In genomic region chr19:46365561-46365960, GRCh38 we compare ENCODE assay signal across 17 cellular contexts. TPM values are rescaled to one million over a fixed set of nuclear protein-coding genes. Genes with fewer than 3 reads are reported as not detected.
DNase-seq lines count a peak whose midpoint lies in the region; TF ChIP-seq lines count a peak whose summit lies in the region.
"Had no signal": no experiment of that assay in that cellular context is flagged by ENCODE, and none has a peak within 500 bp of the region (broad histone marks: within the 10 kb centered on the region; RNA-seq: fewer than 3 reads in every experiment).

No MANE protein-coding gene starts in this region.

- H3K4me3 Mint-ChIP-seq in endodermal cell (no peak overlapping the region), osteocyte (ENCODE audit: unreplicated experiment) (no peak overlapping the region)
- H3K4me3 Mint-ChIP-seq: CD8-positive, alpha-beta memory T cell had no signal

- CTCF ChIA-PET in HEK293 (lab: Yijun Ruan, JAX), result interaction anchor here (0.6 to 2.1 kb wide), 3 partner anchors 19 to 162 kb away, joined by 4 to 10 read pairs (median 5); partner anchors contain the start of gene PPP5C

- H3K9me3 ChIP-seq in HEK293 (ENCODE audit: control insufficient read depth, insufficient read depth, low read depth, low read length), result no peaks in the 10 kb centered on the region
- H3K9me3 ChIP-seq in WERI-Rb-1 (ENCODE audit: severe bottlenecking), result no peaks in the 10 kb centered on the region
- no peaks in the 10 kb centered on the region for H3K9me3 ChIP-seq in endodermal cell (ENCODE audit: control insufficient read depth, low read length)
- H3K9me3 ChIP-seq: BE2C, SK-N-SH had no signal

- DNase-seq in WERI-Rb-1 (no peak), endodermal cell (peak; percentile 33), osteocyte (ENCODE audit: extremely low spot score, unreplicated experiment) (no peak), SIG-M5 treated with dmso at 0.1 percent for 504 hours (lab: John Stamatoyannopoulos, UW; ENCODE audit: unreplicated experiment) (no peak), GM10266 (ENCODE audit: extremely low spot score) (no peak)
- DNase-seq in stimulated activated CD4-positive, alpha-beta T cell treated with anti-CD3 and anti-CD28 coated beads, Interleukin-2, amount 100 ng/mL, for 48 hours, result no peak
- DNase-seq: BE2C; CD8-positive, alpha-beta memory T cell; EL; HCEC 1CT; Karpas-422; NCI-H1417 treated with DMSO at 0.1 percent for 48 hours; NCI-H2081; NCI-H226; NCI-H526; SK-N-SH had no signal

- H3K27me3 Mint-ChIP-seq in endodermal cell (ENCODE audit: insufficient read depth), result no peaks in the 10 kb centered on the region
- no peaks in the 10 kb centered on the region for H3K27me3 Mint-ChIP-seq in osteocyte (ENCODE audit: unreplicated experiment)

- H3K9me3 Mint-ChIP-seq in endodermal cell (no peaks in the 10 kb centered on the region), osteocyte (ENCODE audit: unreplicated experiment) (no peaks in the 10 kb centered on the region)
- H3K9me3 Mint-ChIP-seq: CD8-positive, alpha-beta memory T cell had no signal

- H3K9ac ChIP-seq in endodermal cell (ENCODE audit: extremely low read depth, low read length, poor library complexity, severe bottlenecking), result no peak overlapping the region
- H3K9ac ChIP-seq: SK-N-SH had no signal

- H3K36me3 ChIP-seq in HEK293 (ENCODE audit: control insufficient read depth in 2 of 2, insufficient read depth in 1 of 2, low read length in 2 of 2) (peaks cover 46 to 55% of the 10 kb centered on the region in 2 experiments), WERI-Rb-1 (peaks cover 57% of the 10 kb centered on the region), endodermal cell (ENCODE audit: control insufficient read depth, insufficient read depth, low read length) (peaks cover 61% of the 10 kb centered on the region)

- POLR2A ChIA-PET in HEK293 (lab: Yijun Ruan, JAX), result no interaction called here

- H3K4me1 Mint-ChIP-seq in endodermal cell (no peaks in the 10 kb centered on the region), osteocyte (ENCODE audit: unreplicated experiment) (peaks cover 20% of the 10 kb centered on the region)

- 0 out of 2 replicates have a peak, but pooled peaks cover 3% of the 10 kb centered on the region for H3K4me1 ChIP-seq in HEK293 (ENCODE audit: control insufficient read depth, insufficient read depth, low read length)
- no peaks in the 10 kb centered on the region for H3K4me1 ChIP-seq in endodermal cell (ENCODE audit: control insufficient read depth, insufficient read depth, low read length)
- H3K4me1 ChIP-seq: BE2C had no signal

- 83 to 86% methylated on average over 1 to 3 of the region's 4 CpGs for WGBS in endodermal cell (ENCODE audit: insufficient coverage in 1 of 2, insufficient read length in 1 of 2), 2 experiments

- H3K27ac ChIP-seq in HEK293 (ENCODE audit: extremely low read depth, low read depth, low read length) (no peak overlapping the region), WERI-Rb-1 (peak overlapping the region; percentile 14; the same call in 1 of the 2 replicates), endodermal cell (ENCODE audit: low read depth, low read length) (no peak overlapping the region)

- TF ChIP-seq CTCF in HEK293 (tag by site-specific recombination; IDR thresholded peaks at IDR 0.05) (no peak), WERI-Rb-1 (IDR thresholded peaks at IDR 0.05; ENCODE audit: low read depth, low read length) (no peak), endodermal cell (conservative IDR thresholded peaks at IDR 0.05) (no peak), osteocyte (IDR thresholded peaks at IDR 0.05) (no peak), GM10266 (IDR thresholded peaks at IDR 0.05; ENCODE audit: control insufficient read depth, insufficient read depth, low read depth, missing control alignments) (no peak)

- H3K27ac Mint-ChIP-seq in endodermal cell (no peak overlapping the region), osteocyte (ENCODE audit: unreplicated experiment) (peak overlapping the region; percentile 61)

- H3K36me3 Mint-ChIP-seq in endodermal cell (ENCODE audit: low read depth) (peaks cover 38% of the 10 kb centered on the region), osteocyte (ENCODE audit: unreplicated experiment) (peaks cover 14% of the 10 kb centered on the region)

- no peaks in the 10 kb centered on the region for H3K27me3 ChIP-seq in WERI-Rb-1 (ENCODE audit: insufficient read depth, low read depth, severe bottlenecking)
- H3K27me3 ChIP-seq in endodermal cell (ENCODE audit: control insufficient read depth, insufficient read depth, low read length, poor library complexity, severe bottlenecking), result no peaks in the 10 kb centered on the region
- H3K27me3 ChIP-seq: BE2C had no signal

- H3K4me3 ChIP-seq in HEK293 (ENCODE audit: low read depth, low read length) (no peak overlapping the region), WERI-Rb-1 (ENCODE audit: low read depth, low read length) (no peak overlapping the region), endodermal cell (ENCODE audit: low read length) (no peak overlapping the region)

TF ChIP-seq in HEK293, 187 proteins besides CTCF, POLR2A, EP300 and RAD21:
- TF ChIP-seq ELK4 (IDR thresholded peaks at IDR 0.05; ENCODE audit: borderline replicate concordance, low read depth, low read length) (no peak), MZF1 (tag by site-specific recombination; IDR thresholded peaks at IDR 0.05; ENCODE audit: borderline replicate concordance) (no peak), ZNF623 (tag by site-specific recombination; IDR thresholded peaks at IDR 0.05) (no peak)
- TF ChIP-seq, protein P1, sequence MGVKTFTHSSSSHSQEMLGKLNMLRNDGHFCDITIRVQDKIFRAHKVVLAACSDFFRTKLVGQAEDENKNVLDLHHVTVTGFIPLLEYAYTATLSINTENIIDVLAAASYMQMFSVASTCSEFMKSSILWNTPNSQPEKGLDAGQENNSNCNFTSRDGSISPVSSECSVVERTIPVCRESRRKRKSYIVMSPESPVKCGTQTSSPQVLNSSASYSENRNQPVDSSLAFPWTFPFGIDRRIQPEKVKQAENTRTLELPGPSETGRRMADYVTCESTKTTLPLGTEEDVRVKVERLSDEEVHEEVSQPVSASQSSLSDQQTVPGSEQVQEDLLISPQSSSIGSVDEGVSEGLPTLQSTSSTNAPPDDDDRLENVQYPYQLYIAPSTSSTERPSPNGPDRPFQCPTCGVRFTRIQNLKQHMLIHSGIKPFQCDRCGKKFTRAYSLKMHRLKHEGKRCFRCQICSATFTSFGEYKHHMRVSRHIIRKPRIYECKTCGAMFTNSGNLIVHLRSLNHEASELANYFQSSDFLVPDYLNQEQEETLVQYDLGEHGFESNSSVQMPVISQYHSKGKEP (tag by site-specific recombination; IDR thresholded peaks at IDR 0.05), result 0 out of 2 replicates have a peak, but pooled peaks have one; percentile 52

RNA-seq across cellular contexts. Expression of gene PPP5C, which starts 18.7 kb away (rescaled TPM):
- total RNA-seq in endodermal cell, result 100 to 1,000 TPM; 101 to 112 TPM
- 81.4 TPM for polyA plus RNA-seq in endodermal cell (2013, experiment 1 of 2)
- polyA plus RNA-seq in endodermal cell (2013, experiment 2 of 2), result 84.3 TPM
- total RNA-seq in osteocyte, result 79.5 and 86.0 TPM in 2 replicates

RNA-seq across cellular contexts. Expression of gene CCDC8, which starts 47.8 kb away (rescaled TPM):
- total RNA-seq in endodermal cell (10 to 100 TPM; 27.5 to 30.5 TPM), osteocyte (34.5 and 35.0 TPM in 2 replicates)
- polyA plus RNA-seq in endodermal cell (2013, experiment 1 of 2), result 22.6 TPM
- polyA plus RNA-seq in endodermal cell (2013, experiment 2 of 2), result 19.1 TPM
- total RNA-seq: CD8-positive, alpha-beta memory T cell had no signal
- polyA plus RNA-seq: CD8-positive, alpha-beta memory T cell had no signal
